ENCODE assay signal across 8 cellular contexts in the genomic region with DNA sequence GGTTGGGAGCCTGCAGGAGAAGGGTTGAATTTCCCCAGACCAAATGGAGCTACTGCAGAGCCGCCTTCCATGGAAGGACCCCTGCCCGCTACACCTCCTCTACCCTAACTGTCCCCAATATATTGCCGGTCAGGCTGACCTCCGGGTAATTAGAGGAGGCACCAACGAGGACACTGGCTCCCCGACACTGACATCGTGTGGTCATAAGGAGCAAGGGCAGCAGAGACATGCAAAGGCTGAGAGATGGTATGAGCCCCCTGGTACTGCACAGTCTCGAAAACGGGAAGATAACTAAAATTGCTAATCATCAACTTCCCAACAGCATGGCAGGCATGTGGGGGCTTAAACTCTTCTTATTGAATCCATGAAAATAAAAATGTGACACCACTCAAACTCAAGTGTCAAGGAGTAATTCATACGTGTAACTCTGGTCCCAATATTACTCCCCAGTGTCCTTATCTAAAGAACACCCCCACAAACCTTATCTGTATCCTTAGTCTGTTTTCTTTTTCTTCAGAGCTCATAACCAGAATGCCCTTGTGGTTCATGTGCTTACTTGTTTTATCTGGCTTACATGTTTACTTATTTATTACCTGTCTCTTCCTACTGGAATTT. TPM values are rescaled to one million over a fixed set of nuclear protein-coding genes. Genes with fewer than 3 reads are reported as not detected.
DNase-seq lines count a peak whose midpoint lies in the region; ATAC-seq and TF ChIP-seq lines count a peak whose summit lies in the region.

No MANE protein-coding gene starts in this region.

- H2AFZ ChIP-seq in hepatocyte = no peak overlapping the region

- peak overlapping the region; percentile 44 for H3K4me2 ChIP-seq in hepatocyte

- ATAC-seq in GM19463 (IDR thresholded peaks at IDR 0.05; ENCODE audit: unreplicated experiment) (peak; percentile 47), HG03442 (IDR thresholded peaks at IDR 0.05; ENCODE audit: unreplicated experiment) (peak; percentile 63)

- no peaks in the 10 kb centered on the region for H3K9me3 ChIP-seq in hepatocyte (ENCODE audit: low read depth)
- H3K9me3 ChIP-seq in skeletal muscle tissue (ENCODE audit: control insufficient read depth in 3 of 3, low read length in 3 of 3) = no peaks in the 10 kb centered on the region

- WGBS in hepatocyte (ENCODE audit: low lambda C conversion rate, missing lambda C conversion rate) = 10% methylated on average over 10 of the region's 10 CpGs

- no peaks in the 10 kb centered on the region for H3K9me2 ChIP-seq in hepatocyte (replicated peaks; ENCODE audit: insufficient read depth)

- no peaks in the 10 kb centered on the region for H4K20me1 ChIP-seq in hepatocyte (ENCODE audit: insufficient read depth, poor library complexity, severe bottlenecking)

- no peaks in the 10 kb centered on the region for H3K27me3 ChIP-seq in hepatocyte
- no peaks in the 10 kb centered on the region for H3K27me3 ChIP-seq in skeletal muscle tissue (ENCODE audit: control insufficient read depth in 3 of 3, insufficient read depth in 3 of 3, low read length in 3 of 3)

- H3K27ac ChIP-seq in hepatocyte (no peak overlapping the region), skeletal muscle tissue (ENCODE audit: low read depth, low read length) (no peak overlapping the region)

- H3K9ac ChIP-seq in skeletal muscle tissue (ENCODE audit: low read depth in 1 of 3, low read length in 3 of 3) = peak overlapping the region in 2 of 3 donors; percentile 28 to 63

- H3K4me1 ChIP-seq in hepatocyte (ENCODE audit: insufficient read depth) (peaks cover 21% of the 10 kb centered on the region), skeletal muscle tissue (ENCODE audit: control insufficient read depth in 3 of 3, insufficient read depth in 3 of 3, low read length in 3 of 3) (peaks cover 23 to 33% (median 29%) of the 10 kb centered on the region in 3 donors)

- H3K79me2 ChIP-seq in hepatocyte = peaks cover 6% of the 10 kb centered on the region

- peak; percentile 87 for TF ChIP-seq CTCF in hepatocyte (IDR thresholded peaks at IDR 0.05; ENCODE audit: poor library complexity)

- no peaks in the 10 kb centered on the region for H3K36me3 ChIP-seq in hepatocyte (replicated peaks; ENCODE audit: insufficient read depth, low read depth)
- H3K36me3 ChIP-seq in skeletal muscle tissue (ENCODE audit: control insufficient read depth in 3 of 3, insufficient read depth in 3 of 3, low read length in 3 of 3) = peaks cover 0 to 3% (median 0%) of the 10 kb centered on the region in 3 donors

- H3K4me3 ChIP-seq in hepatocyte (no peak overlapping the region), skeletal muscle tissue (ENCODE audit: low read length in 3 of 3) (peak overlapping the region in 2 of 3 donors; percentile 45 to 64)

- DNase-seq in ELR (ENCODE audit: low read depth) = peak; percentile 77
- DNase-seq in NOMO-1 (lab: John Stamatoyannopoulos, UW; ENCODE audit: unreplicated experiment in 2 of 2) = peak; percentile 59 to 70
- peak; percentile 53 for DNase-seq in amniotic epithelial cell (ENCODE audit: low read depth)
- peak; percentile 85 for DNase-seq in hepatocyte (ENCODE audit: low spot score)
- DNase-seq in DMS153 (lab: John Stamatoyannopoulos, UW) = no peak

RNA-seq across cellular contexts. Expression of a gene that starts 4.4 kb away (rescaled TPM):
- total RNA-seq in hepatocyte (70.3 and 93.3 TPM in 2 replicates), skeletal muscle tissue (28.2 TPM)
- 115 and 128 TPM in 2 replicates for polyA plus RNA-seq in hepatocyte

RNA-seq across cellular contexts. Expression of a gene that starts 56.3 kb away (rescaled TPM):
- total RNA-seq in hepatocyte = 6.6 and 9.8 TPM in 2 replicates
- 15.4 and 17.7 TPM in 2 replicates for polyA plus RNA-seq in hepatocyte
- total RNA-seq in skeletal muscle tissue = not detected
